13 cellular contexts compared by ENCODE assay signal in the genomic region with DNA sequence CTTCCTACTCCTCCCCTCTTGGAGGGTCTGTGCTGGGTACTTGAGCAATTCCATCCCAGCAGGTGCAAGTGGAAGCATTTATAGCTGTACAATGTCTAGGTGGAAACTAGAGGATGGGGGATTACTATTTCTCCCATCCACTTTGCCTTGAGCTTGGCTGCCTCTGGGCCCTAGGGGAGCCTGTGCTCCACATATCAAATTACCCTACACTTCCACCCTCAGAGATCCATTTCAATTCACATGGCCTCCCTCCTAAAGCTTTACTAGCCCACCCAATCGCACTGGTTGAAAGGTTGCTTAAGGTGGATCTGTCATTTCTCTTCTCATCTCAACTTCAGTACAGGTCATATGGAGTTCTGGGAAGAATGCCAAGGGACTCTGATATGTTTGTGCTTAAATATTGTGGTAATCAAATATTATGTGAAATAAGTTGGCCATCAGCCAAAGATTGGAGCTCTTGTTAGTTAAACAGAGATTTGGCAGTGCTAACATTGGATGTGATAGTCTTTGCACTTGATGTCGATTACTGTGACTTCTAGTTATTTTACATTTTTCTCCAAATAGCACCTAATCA. TPM values are rescaled to one million over a fixed set of nuclear protein-coding genes. Genes with fewer than 3 reads are reported as not detected.
DNase-seq lines count a peak whose midpoint lies in the region; ATAC-seq and TF ChIP-seq lines count a peak whose summit lies in the region.
"Had no signal": no experiment of that assay in that cellular context is flagged by ENCODE, and none has a peak within 500 bp of the region (broad histone marks: within the 10 kb centered on the region; RNA-seq: fewer than 3 reads in every experiment).

No MANE protein-coding gene starts in this region.

- no peaks in the 10 kb centered on the region for H3K36me3 ChIP-seq in SK-N-SH (replicated peaks in 1 of 2; ENCODE audit: control insufficient read depth in 1 of 2, insufficient read depth in 2 of 2, low read length in 1 of 2)
- H3K36me3 ChIP-seq in right atrium auricular region = no peaks in the 10 kb centered on the region

- 21% methylated on average over 2 of the region's 2 CpGs for WGBS in SK-N-SH (ENCODE audit: low lambda C conversion rate)

- no peak overlapping the region for H3K4me2 ChIP-seq in SK-N-SH
- H3K4me2 ChIP-seq: smooth muscle cell had no signal

- no peaks in the 10 kb centered on the region for H3K79me2 ChIP-seq in SK-N-SH (ENCODE audit: insufficient read depth)

- H3K4me3 ChIP-seq in SK-N-SH (ENCODE audit: low read depth in 2 of 2, low read length in 1 of 2) = no peak overlapping the region
- H3K4me3 ChIP-seq in right atrium auricular region = no peak overlapping the region
- H3K4me3 ChIP-seq: heart right ventricle, smooth muscle cell had no signal

- POLR2A ChIA-PET in SK-N-SH (lab: Yijun Ruan, JAX) = interaction anchor here (1.0 to 2.1 kb wide), 2 partner anchors 13 to 18 kb away, joined by 4 to 9 read pairs; no protein-coding TSS in a partner anchor

- TF ChIP-seq RAD21 in SK-N-SH (IDR thresholded peaks at IDR 0.05; ENCODE audit: low read length) = no peak

- H3K4me1 ChIP-seq in SK-N-SH (ENCODE audit: control insufficient read depth in 1 of 2, insufficient read depth in 2 of 2, low read depth in 1 of 2, low read length in 1 of 2) (peaks cover 5 to 40% of the 10 kb centered on the region in 2 experiments; a peak in 1 of 4 replicates), right atrium auricular region (no peaks in the 10 kb centered on the region)

- TF ChIP-seq EP300 in SK-N-SH (IDR thresholded peaks at IDR 0.05; ENCODE audit: borderline replicate concordance in 1 of 2, low read depth in 1 of 2, low read length in 1 of 2) = peak in 1 of 2 experiments; percentile 55; a peak in 2 of 4 replicates

- no peak overlapping the region for H3K9ac ChIP-seq in SK-N-SH

- no peaks in the 10 kb centered on the region for H3F3A ChIP-seq in SK-N-SH (replicated peaks; ENCODE audit: insufficient read depth)

- peaks cover 11% of the 10 kb centered on the region; the same call in 1 of the 2 replicates for H3K27me3 ChIP-seq in SK-N-SH (ENCODE audit: insufficient read depth)
- no peaks in the 10 kb centered on the region for H3K27me3 ChIP-seq in right atrium auricular region
- H3K27me3 ChIP-seq: heart right ventricle had no signal

- no peaks in the 10 kb centered on the region for H3K9me2 ChIP-seq in SK-N-SH

- peak overlapping the region in 1 of 2 experiments; percentile 64; a peak in 2 of 4 replicates for H3K27ac ChIP-seq in SK-N-SH (ENCODE audit: low read depth in 2 of 2, low read length in 1 of 2)
- H3K27ac ChIP-seq in right atrium auricular region = no peak overlapping the region
- H3K27ac ChIP-seq: heart right ventricle had no signal

- intact Hi-C loops in Right ventricle myocardium superior (cut with DNase I) = no loop called here

- ATAC-seq in left lobe of liver (peak; percentile 68), GM21447 (IDR thresholded peaks at IDR 0.05; ENCODE audit: unreplicated experiment) (no peak), Right ventricle myocardium superior (ENCODE audit: poor library complexity) (no peak)
- ATAC-seq: heart right ventricle had no signal

- no peak overlapping the region for H2AFZ ChIP-seq in SK-N-SH (ENCODE audit: low read depth)

- CTCF ChIA-PET in SK-N-SH (lab: Yijun Ruan, JAX) = interaction anchor here (0.7 to 1.6 kb wide), 6 partner anchors 14 to 160 kb away, joined by 3 to 5 read pairs (median 4); a partner anchor contains a TSS

- H4K20me1 ChIP-seq in SK-N-SH (ENCODE audit: insufficient read depth) = no peaks in the 10 kb centered on the region

- TF ChIP-seq CTCF in SK-N-SH (IDR thresholded peaks at IDR 0.05) (no peak), right atrium auricular region (IDR thresholded peaks at IDR 0.05) (no peak)

- no peaks in the 10 kb centered on the region for H3K9me3 ChIP-seq in SK-N-SH
- H3K9me3 ChIP-seq in right atrium auricular region = no peaks in the 10 kb centered on the region
- H3K9me3 ChIP-seq: heart right ventricle had no signal

- peak; percentile 97 for DNase-seq in COR-L47 (lab: John Stamatoyannopoulos, UW)
- peak; percentile 25 for DNase-seq in NCI-H1436 treated with DMSO at 0.1 percent for 48 hours (lab: John Stamatoyannopoulos, UW)
- DNase-seq in SK-N-SH = peak; percentile 40
- no peak for DNase-seq in left lobe of liver (ENCODE audit: low spot score)
- no peak for DNase-seq in right atrium auricular region (ENCODE audit: low spot score)
- DNase-seq in NCI-H187 treated with DMSO at 0.1 percent for 48 hours (lab: John Stamatoyannopoulos, UW) = no peak
- DNase-seq in Right ventricle myocardium superior = no peak
- DNase-seq: activated T-cell treated with anti-CD3 and anti-CD28 coated beads, Interleukin-2, amount 50 U/mL, for 48 hours; DND-41; heart right ventricle; MV-4-11 had no signal

TF ChIP-seq in SK-N-SH, 30 proteins besides CTCF, POLR2A, EP300 and RAD21:
- TF ChIP-seq RCOR1 (IDR thresholded peaks at IDR 0.05; ENCODE audit: low read length) = 0 out of 2 replicates have a peak, but pooled peaks have one; percentile 12
- TF ChIP-seq, protein P1, sequence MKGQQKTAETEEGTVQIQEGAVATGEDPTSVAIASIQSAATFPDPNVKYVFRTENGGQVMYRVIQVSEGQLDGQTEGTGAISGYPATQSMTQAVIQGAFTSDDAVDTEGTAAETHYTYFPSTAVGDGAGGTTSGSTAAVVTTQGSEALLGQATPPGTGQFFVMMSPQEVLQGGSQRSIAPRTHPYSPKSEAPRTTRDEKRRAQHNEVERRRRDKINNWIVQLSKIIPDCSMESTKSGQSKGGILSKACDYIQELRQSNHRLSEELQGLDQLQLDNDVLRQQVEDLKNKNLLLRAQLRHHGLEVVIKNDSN (IDR thresholded peaks at IDR 0.05; ENCODE audit: borderline replicate concordance, low read depth) = no peak
- peak; percentile 44; the same call in 1 of the 2 replicates for TF ChIP-seq NFIC (IDR thresholded peaks at IDR 0.05; ENCODE audit: borderline replicate concordance)

RNA-seq across cellular contexts. Expression of a gene that starts 20.6 kb away (rescaled TPM):
- polyA plus RNA-seq in SK-N-SH (2012; rRNA removed) = 33.1 and 36.3 TPM in 2 replicates
- 29.5 and 36.9 TPM in 2 replicates for polyA plus RNA-seq in SK-N-SH (2012; cell fraction: cytosol; rRNA removed)
- 22.0 and 24.7 TPM in 2 replicates for polyA plus RNA-seq in SK-N-SH (2012; cell fraction: nucleus; rRNA removed)
- 13.7 TPM for total RNA-seq in left lobe of liver
- total RNA-seq in right atrium auricular region = 10 to 100 TPM; 14.1 to 16.4 TPM
- 6.6 TPM for total RNA-seq in Right ventricle myocardium superior

Comparison
In these comparisons a context has a peak if more than half of its experiments do, and no peak if none do; other contexts are left out.
1. DNase-seq: peak in COR-L47 (single experiment), NCI-H1436 treated with DMSO at 0.1 percent for 48 hours (single experiment) and SK-N-SH (single experiment); none in left lobe of liver (single experiment), right atrium auricular region (single experiment), NCI-H187 treated with DMSO at 0.1 percent for 48 hours (single experiment) and Right ventricle myocardium superior (single experiment).